8 cellular contexts compared by ENCODE assay signal in genomic region chr14:104135121-104135903, GRCh38. TPM values are rescaled to one million over a fixed set of nuclear protein-coding genes. Genes with fewer than 3 reads are reported as not detected.
DNase-seq lines count a peak whose midpoint lies in the region; ATAC-seq and TF ChIP-seq lines count a peak whose summit lies in the region.

No MANE protein-coding gene starts in this region.

- no peaks in the 10 kb centered on the region for H3K36me3 ChIP-seq in uterus

- ATAC-seq in stimulated activated naive CD8-positive, alpha-beta T cell treated with anti-CD3 and anti-CD28 coated beads, Interleukin-15, Interleukin-2, amounts not matched to agents 100 U/mL and 50 U/mL, for 24 hours, result peak; percentile 25
- ATAC-seq in HG02852 (IDR thresholded peaks at IDR 0.05; ENCODE audit: unreplicated experiment), result no peak

- H3K27me3 ChIP-seq in uterus, result no peaks in the 10 kb centered on the region

- no peak overlapping the region for H3K27ac ChIP-seq in uterus

- H3K4me1 ChIP-seq in uterus, result peaks cover 0 to 24% of the 10 kb centered on the region in 2 donors

- peak; percentile 56 for DNase-seq in activated effector memory CD4-positive, alpha-beta T cell treated with anti-CD3 and anti-CD28 coated beads, Interleukin-2, amount 50 U/mL, for 16 hours
- DNase-seq in activated effector memory CD4-positive, alpha-beta T cell treated with Interleukin-2 at 50 U/mL for 16 hours, result no peak
- DNase-seq in SW 1271 (lab: John Stamatoyannopoulos, UW), result peak; percentile 42 to 61
- peak; percentile 44 for DNase-seq in stimulated activated naive CD8-positive, alpha-beta T cell treated with anti-CD3 and anti-CD28 coated beads, Interleukin-15, Interleukin-2, amounts not matched to agents 100 U/mL and 50 U/mL, for 24 hours
- DNase-seq in uterus, result no peak
- no peak for DNase-seq in occipital lobe (lab: John Stamatoyannopoulos, UW)

- H3K4me3 ChIP-seq in iPS-11a (ENCODE audit: low read depth, low read length), result peak overlapping the region; percentile 28
- H3K4me3 ChIP-seq in uterus, result no peak overlapping the region

- intact Hi-C loops in uterus (cut with DNase I; ENCODE audit: low total_unique reads), result loop anchor here (10.0 kb wide), 1 partner anchor 429 kb away; no protein-coding TSS in a partner anchor

- H3K9me3 ChIP-seq in uterus, result no peaks in the 10 kb centered on the region

- TF ChIP-seq CTCF in uterus (IDR thresholded peaks at IDR 0.05), result no peak

- TF ChIP-seq POLR2A in uterus (IDR thresholded peaks at IDR 0.05), result no peak

RNA-seq across cellular contexts. Expression of gene KIF26A, which starts 3.1 kb away (rescaled TPM):
- total RNA-seq in uterus, result 10 to 100 TPM in 1 of 4 donors, 1 to 10 TPM in 3; 4.1 to 10.5 (median 7.5) TPM
- total RNA-seq in occipital lobe, result 13.1 TPM

RNA-seq across cellular contexts. Expression of gene ASPG, which starts 49.8 kb away (rescaled TPM):
- total RNA-seq in uterus (10 to 100 TPM in 1 of 4 donors, under 1 TPM in 2, not detected in 1; 0.41 to 16.2 (median 0.51) TPM), occipital lobe (0.94 TPM)

Comparison
In these comparisons a context has a peak if more than half of its experiments do, and no peak if none do; other contexts are left out.
1. DNase-seq: peak in activated effector memory CD4-positive, alpha-beta T cell treated with anti-CD3 and anti-CD28 coated beads, Interleukin-2, amount 50 U/mL, for 16 hours (single experiment), SW 1271 (2 of 2) and stimulated activated naive CD8-positive, alpha-beta T cell treated with anti-CD3 and anti-CD28 coated beads, Interleukin-15, Interleukin-2, amounts not matched to agents 100 U/mL and 50 U/mL, for 24 hours (single experiment); none in activated effector memory CD4-positive, alpha-beta T cell treated with Interleukin-2 at 50 U/mL for 16 hours (single experiment), uterus (0 of 2) and occipital lobe (single experiment).